In genomic region chr3:30370681-30371271, GRCh38 we compare ENCODE assay signal across 15 cellular contexts.
DNase-seq lines count a peak whose midpoint lies in the region; ATAC-seq lines count a peak whose summit lies in the region.
"Had no signal": no experiment of that assay in that cellular context is flagged by ENCODE, and none has a peak within 500 bp of the region (broad histone marks: within the 10 kb centered on the region; RNA-seq: fewer than 3 reads in every experiment).

No MANE protein-coding gene starts in this region.

- H3K4me3 ChIP-seq in ACC112 (ENCODE audit: low read depth, low read length) = no peak overlapping the region
- H3K4me3 ChIP-seq: heart left ventricle, transverse colon had no signal

- H3K27me3 Mint-ChIP-seq in activated CD8-positive, alpha-beta T cell treated with anti-CD3 and anti-CD28 coated beads, Interleukin-2, amount 10 ng/mL, durations not matched to agents 7 days and 5 days (ENCODE audit: low read depth) = no peaks in the 10 kb centered on the region

- POLR2A ChIA-PET in activated CD8-positive, alpha-beta T cell treated with anti-CD3 and anti-CD28 coated beads, Interleukin-2, amount 10 ng/mL, durations not matched to agents 7 days and 5 days (lab: Charles Lee) = no interaction called here

- H3K36me3 Mint-ChIP-seq in activated CD8-positive, alpha-beta T cell treated with anti-CD3 and anti-CD28 coated beads, Interleukin-2, amount 10 ng/mL, durations not matched to agents 7 days and 5 days (ENCODE audit: low read depth) = peaks cover 3% of the 10 kb centered on the region

- H3K4me1 ChIP-seq in ACC112 (ENCODE audit: control insufficient read depth, insufficient read depth, low read length, unreplicated experiment) = peaks cover 22% of the 10 kb centered on the region

- H3K27ac Mint-ChIP-seq in activated CD8-positive, alpha-beta T cell treated with anti-CD3 and anti-CD28 coated beads, Interleukin-2, amount 10 ng/mL, durations not matched to agents 7 days and 5 days = no peak overlapping the region

- H3K79me2 ChIP-seq in ACC112 (ENCODE audit: control insufficient read depth, insufficient read depth, low read length, unreplicated experiment) = no peaks in the 10 kb centered on the region

- no peak for ATAC-seq in activated CD8-positive, alpha-beta T cell treated with anti-CD3 and anti-CD28 coated beads, Interleukin-2, amount 10 ng/mL, durations not matched to agents 7 days and 5 days

- H3K27me3 ChIP-seq in ACC112 (ENCODE audit: insufficient read depth, low read length) = no peaks in the 10 kb centered on the region
- H3K27me3 ChIP-seq: heart left ventricle, transverse colon had no signal

- H3K36me3 ChIP-seq in ACC112 (ENCODE audit: insufficient read depth, low read length) = 0 out of 2 replicates have a peak, but pooled peaks cover 5% of the 10 kb centered on the region
- H3K36me3 ChIP-seq: heart left ventricle, transverse colon had no signal

- CTCF ChIA-PET in activated CD8-positive, alpha-beta T cell treated with anti-CD3 and anti-CD28 coated beads, Interleukin-2, amount 10 ng/mL, durations not matched to agents 7 days and 5 days (lab: Charles Lee) = no interaction called here

- H3K4me1 Mint-ChIP-seq in activated CD8-positive, alpha-beta T cell treated with anti-CD3 and anti-CD28 coated beads, Interleukin-2, amount 10 ng/mL, durations not matched to agents 7 days and 5 days (ENCODE audit: low read depth) = no peaks in the 10 kb centered on the region

- H3K27ac ChIP-seq in ACC112 (ENCODE audit: low read depth, low read length) = peak overlapping the region; percentile 35; the same call in 1 of the 2 replicates
- H3K27ac ChIP-seq: transverse colon had no signal

- H2AFZ ChIP-seq in ACC112 (ENCODE audit: low read length, unreplicated experiment) = peak overlapping the region; percentile 41

- DNase-seq in LHCN-M2 (ENCODE audit: low read depth) (peak; percentile 50), dermis blood vessel endothelial cell (peak; percentile 84), lung microvascular endothelial cell (ENCODE audit: low read depth in 2 of 2) (peak; percentile 69 to 80), nucleus accumbens (lab: John Stamatoyannopoulos, UW) (no peak), DMS153 (lab: John Stamatoyannopoulos, UW) (no peak), activated gamma-delta T cell (lab: John Stamatoyannopoulos, UW) (no peak)
- DNase-seq in activated CD8-positive, alpha-beta T cell treated with anti-CD3 and anti-CD28 coated beads, Interleukin-2, amount 10 ng/mL, durations not matched to agents 7 days and 5 days = no peak
- DNase-seq: activated CD4-positive, alpha-beta T cell treated with anti-CD3 and anti-CD28 coated beads, Interleukin-2, amount 50 U/mL, for 1 hour; activated naive CD4-positive, alpha-beta T cell treated with Interleukin-2 at 50 U/mL for 16 hours; AML-193; heart left ventricle; NK-92 treated with Interleukin-12 subunit alpha and Interleukin-12 subunit beta, amount 100 ng/mL, for 24 hours; retina; transverse colon had no signal

- peaks cover 7% of the 10 kb centered on the region for H3K9me3 Mint-ChIP-seq in activated CD8-positive, alpha-beta T cell treated with anti-CD3 and anti-CD28 coated beads, Interleukin-2, amount 10 ng/mL, durations not matched to agents 7 days and 5 days (ENCODE audit: insufficient read depth)

- H3K4me3 Mint-ChIP-seq in activated CD8-positive, alpha-beta T cell treated with anti-CD3 and anti-CD28 coated beads, Interleukin-2, amount 10 ng/mL, durations not matched to agents 7 days and 5 days = no peak overlapping the region

Comparison
In these comparisons a context has a peak if more than half of its experiments do, and no peak if none do; other contexts are left out.
1. DNase-seq: peak in LHCN-M2 (single experiment), dermis blood vessel endothelial cell (single experiment) and lung microvascular endothelial cell (2 of 2); none in nucleus accumbens (0 of 56), DMS153 (single experiment), activated gamma-delta T cell (single experiment) and activated CD8-positive, alpha-beta T cell treated with anti-CD3 and anti-CD28 coated beads, Interleukin-2, amount 10 ng/mL, durations not matched to agents 7 days and 5 days (single experiment).